Comparison of ENCODE assay signal across 1 cellular context in the genomic region with DNA sequence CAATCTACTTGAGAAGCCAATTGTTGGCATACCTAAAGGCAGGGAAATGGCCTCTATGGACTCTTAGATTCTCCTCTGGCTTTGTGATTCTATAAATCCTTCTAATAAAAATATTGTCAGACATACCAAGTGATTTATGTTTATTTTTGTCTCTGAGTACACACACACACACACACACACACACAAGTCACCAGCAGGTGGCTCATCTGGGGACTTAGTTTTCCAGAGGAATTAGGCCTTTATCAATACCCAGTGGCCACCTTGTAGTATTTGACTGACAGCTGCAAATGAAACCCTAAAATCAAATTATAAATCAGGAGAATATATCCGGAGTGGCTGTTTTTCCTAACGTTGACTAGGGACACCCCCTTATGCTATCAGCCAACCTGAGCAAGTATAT.
TF ChIP-seq lines count a peak whose summit lies in the region.

No MANE protein-coding gene starts in this region.

TF ChIP-seq in H1, 55 proteins besides CTCF, POLR2A, EP300 and RAD21 (continued from another document):
- no peak for TF ChIP-seq TBP (IDR thresholded peaks at IDR 0.05; ENCODE audit: low read depth, low read length)
- no peak for TF ChIP-seq HDAC6 (IDR thresholded peaks at IDR 0.05; ENCODE audit: low read depth, low read length)
- TF ChIP-seq CEBPB (IDR thresholded peaks at IDR 0.05; ENCODE audit: low read depth, low read length), result no peak
- TF ChIP-seq SIX5 (IDR thresholded peaks at IDR 0.05; ENCODE audit: low read depth, low read length), result no peak
- no peak for TF ChIP-seq SIRT6 (IDR thresholded peaks at IDR 0.05; ENCODE audit: low read length)
- TF ChIP-seq SRF (IDR thresholded peaks at IDR 0.05; ENCODE audit: low read depth, low read length), result no peak
- TF ChIP-seq EZH2 (IDR thresholded peaks at IDR 0.05; ENCODE audit: low read depth, low read length, severe bottlenecking), result no peak
- TF ChIP-seq KDM4A (IDR thresholded peaks at IDR 0.05; ENCODE audit: low read depth, low read length, severe bottlenecking), result no peak
- TF ChIP-seq, protein P1, sequence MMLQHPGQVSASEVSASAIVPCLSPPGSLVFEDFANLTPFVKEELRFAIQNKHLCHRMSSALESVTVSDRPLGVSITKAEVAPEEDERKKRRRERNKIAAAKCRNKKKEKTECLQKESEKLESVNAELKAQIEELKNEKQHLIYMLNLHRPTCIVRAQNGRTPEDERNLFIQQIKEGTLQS (IDR thresholded peaks at IDR 0.05; ENCODE audit: insufficient read depth, low read depth, low read length), result no peak
- no peak for TF ChIP-seq CHD2 (IDR thresholded peaks at IDR 0.05; ENCODE audit: low read length)
- no peak for TF ChIP-seq TEAD4 (IDR thresholded peaks at IDR 0.05; ENCODE audit: low read depth, low read length)
- TF ChIP-seq BRCA1 (IDR thresholded peaks at IDR 0.05; ENCODE audit: low read depth, low read length), result no peak
- no peak for TF ChIP-seq RFX5 (IDR thresholded peaks at IDR 0.05; ENCODE audit: borderline replicate concordance, low read depth, low read length)
